Comparison of ENCODE assay signal across 21 cellular contexts in the genomic region with DNA sequence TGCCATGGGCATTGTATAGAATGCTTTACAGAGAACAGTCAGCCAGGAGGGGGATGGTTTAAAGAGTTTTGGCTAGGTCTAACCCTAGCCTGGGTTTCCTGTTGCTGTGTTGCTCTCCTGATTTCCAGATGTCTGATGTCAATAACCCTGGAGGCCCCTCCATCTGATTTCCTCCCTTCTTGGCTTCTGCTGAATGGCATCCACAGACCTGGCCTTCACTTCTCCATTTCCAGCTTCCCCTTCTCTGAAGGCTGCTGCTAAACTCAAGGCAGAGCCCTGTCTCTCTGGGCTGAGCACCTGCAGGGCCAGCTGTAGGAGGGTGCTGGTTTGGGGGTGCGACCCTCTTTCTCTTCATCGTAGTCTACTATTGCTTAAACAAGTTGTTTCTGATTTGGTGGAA.
DNase-seq lines count a peak whose midpoint lies in the region; ATAC-seq and TF ChIP-seq lines count a peak whose summit lies in the region.
"Had no signal": no experiment of that assay in that cellular context is flagged by ENCODE, and none has a peak within 500 bp of the region (broad histone marks: within the 10 kb centered on the region; RNA-seq: fewer than 3 reads in every experiment).

No MANE protein-coding gene starts in this region.

- H3K9me3 Mint-ChIP-seq in naive thymus-derived CD4-positive, alpha-beta T cell, result peaks cover 0 to 6% (median 0%) of the 10 kb centered on the region in 11 donors

- H3K27me3 Mint-ChIP-seq in naive thymus-derived CD4-positive, alpha-beta T cell, result peaks cover 0 to 10% (median 0%) of the 10 kb centered on the region in 5 donors

- no peaks in the 10 kb centered on the region for H3K36me3 ChIP-seq in naive thymus-derived CD4-positive, alpha-beta T cell (ENCODE audit: control insufficient read depth in 2 of 3, insufficient read depth in 3 of 3, low read length in 3 of 3)
- H3K36me3 ChIP-seq: BLaER1 treated with 17β-estradiol and CSF1 and Interleukin-3, amounts not matched to agents 10 nM and 100 nM; Peyer's patch had no signal

- H3K4me1 ChIP-seq in naive thymus-derived CD4-positive, alpha-beta T cell (ENCODE audit: control insufficient read depth in 2 of 2, insufficient read depth in 2 of 2, low read length in 2 of 2), result no peaks in the 10 kb centered on the region
- H3K4me1 ChIP-seq: Caco-2, Peyer's patch had no signal

- no peaks in the 10 kb centered on the region for H3K9me3 ChIP-seq in naive thymus-derived CD4-positive, alpha-beta T cell (ENCODE audit: control insufficient read depth in 2 of 3, low read length in 3 of 3)
- H3K9me3 ChIP-seq: BLaER1 treated with 17β-estradiol and CSF1 and Interleukin-3, amounts not matched to agents 10 nM and 100 nM; Caco-2; Peyer's patch had no signal

- H3K27me3 ChIP-seq in naive thymus-derived CD4-positive, alpha-beta T cell (ENCODE audit: control insufficient read depth in 2 of 2, insufficient read depth in 2 of 2, low read length in 2 of 2), result no peaks in the 10 kb centered on the region
- H3K27me3 ChIP-seq: BLaER1 treated with 17β-estradiol and CSF1 and Interleukin-3, amounts not matched to agents 10 nM and 100 nM; Peyer's patch had no signal

- no peak overlapping the region for H3K4me3 ChIP-seq in naive thymus-derived CD4-positive, alpha-beta T cell (ENCODE audit: low read length)
- H3K4me3 ChIP-seq: BLaER1 treated with 17β-estradiol and CSF1 and Interleukin-3, amounts not matched to agents 10 nM and 100 nM; Peyer's patch had no signal

- peak; percentile 0 for DNase-seq in SIG-M5 treated with dmso at 0.1 percent for 504 hours (lab: John Stamatoyannopoulos, UW; ENCODE audit: unreplicated experiment)
- no peak for DNase-seq in SIG-M5 (lab: John Stamatoyannopoulos, UW)
- peak; percentile 17 to 67 for DNase-seq in NOMO-1 (lab: John Stamatoyannopoulos, UW; ENCODE audit: unreplicated experiment in 2 of 2)
- DNase-seq in SKM-1 treated with dmso at 0.1 percent for 144 hours (lab: John Stamatoyannopoulos, UW; ENCODE audit: unreplicated experiment), result peak; percentile 74
- no peak for DNase-seq in naive thymus-derived CD4-positive, alpha-beta T cell
- DNase-seq in omental fat pad (ENCODE audit: low spot score), result no peak
- DNase-seq: ACHN; Caco-2; CD4-positive, alpha-beta memory T cell; DMS 273 treated with DMSO at 0.1 percent for 48 hours; DMS79 treated with DMSO at 0.1 percent for 48 hours; MM.1S; NCI-H1694 treated with DMSO at 0.1 percent for 48 hours; NCI-H2081 treated with DMSO at 0.1 percent for 48 hours; NCI-H446; NCI-H526; Peyer's patch had no signal

- peaks cover 0 to 1% (median 0%) of the 10 kb centered on the region in 7 donors for H3K4me1 Mint-ChIP-seq in naive thymus-derived CD4-positive, alpha-beta T cell
- H3K4me1 Mint-ChIP-seq: CD4-positive, alpha-beta memory T cell had no signal

- no peak overlapping the region for H3K27ac Mint-ChIP-seq in naive thymus-derived CD4-positive, alpha-beta T cell

- TF ChIP-seq CTCF in omental fat pad (IDR thresholded peaks at IDR 0.05), result no peak

- no peak overlapping the region for H3K4me3 Mint-ChIP-seq in naive thymus-derived CD4-positive, alpha-beta T cell
- H3K4me3 Mint-ChIP-seq: CD4-positive, alpha-beta memory T cell had no signal

- CTCF ChIA-PET in naive thymus-derived CD4-positive, alpha-beta T cell (lab: Charles Lee), result no interaction called here

- POLR2A ChIA-PET in naive thymus-derived CD4-positive, alpha-beta T cell (lab: Charles Lee), result no interaction called here

- peak; percentile 41 for ATAC-seq in naive thymus-derived CD4-positive, alpha-beta T cell
- ATAC-seq in GM21717 (IDR thresholded peaks at IDR 0.05; ENCODE audit: unreplicated experiment), result no peak
- ATAC-seq in GM19324 (IDR thresholded peaks at IDR 0.05; ENCODE audit: low FRiP score, unreplicated experiment), result no peak
- no peak for ATAC-seq in omental fat pad (ENCODE audit: low FRiP score)

- no peaks in the 10 kb centered on the region for H3K36me3 Mint-ChIP-seq in naive thymus-derived CD4-positive, alpha-beta T cell
- H3K36me3 Mint-ChIP-seq: CD4-positive, alpha-beta memory T cell had no signal

- no peak overlapping the region for H3K27ac ChIP-seq in naive thymus-derived CD4-positive, alpha-beta T cell (ENCODE audit: low read depth, low read length)
- H3K27ac ChIP-seq: 22Rv1; BLaER1 treated with 17β-estradiol and CSF1 and Interleukin-3, amounts not matched to agents 10 nM and 100 nM; Peyer's patch had no signal

- intact Hi-C loops in naive thymus-derived CD4-positive, alpha-beta T cell (cut with micrococcal nuclease), result no loop called here

Comparison
In these comparisons a context has a peak if more than half of its experiments do, and no peak if none do; other contexts are left out.
1. DNase-seq: peak in SIG-M5 treated with dmso at 0.1 percent for 504 hours (single experiment), NOMO-1 (2 of 2) and SKM-1 treated with dmso at 0.1 percent for 144 hours (single experiment); none in SIG-M5 (single experiment), naive thymus-derived CD4-positive, alpha-beta T cell (0 of 9) and omental fat pad (single experiment).